In genomic region chr10:15378569-15378968, GRCh38 we compare ENCODE assay signal across 25 cellular contexts.
"Had no signal": no experiment of that assay in that cellular context is flagged by ENCODE, and none has a peak within 500 bp of the region (broad histone marks: within the 10 kb centered on the region; RNA-seq: fewer than 3 reads in every experiment).

No MANE protein-coding gene starts in this region.

- H3K9me3 Mint-ChIP-seq: activated CD4-positive, alpha-beta T cell treated with anti-CD3 and anti-CD28 coated beads, Interleukin-2, amount 10 ng/mL, durations not matched to agents 7 days and 5 days; activated naive CD4-positive, alpha-beta T cell treated with anti-CD3 and anti-CD28 coated beads for 36 hours; activated T-cell treated with anti-CD3 and anti-CD28 coated beads, Interleukin-2, amount 50 U/mL, for 4 hours; natural killer cell treated with Interleukin-12 subunit alpha and Interleukin-12 subunit beta and Interleukin-15 and Interleukin-18, amount 100 ng/mL, for 72 hours had no signal

- H3K36me3 Mint-ChIP-seq: natural killer cell treated with Interleukin-12 subunit alpha and Interleukin-12 subunit beta and Interleukin-15 and Interleukin-18, amount 100 ng/mL, for 72 hours had no signal

- H3K79me2 ChIP-seq: hepatocyte had no signal

- H3K27ac Mint-ChIP-seq: activated CD4-positive, alpha-beta T cell treated with anti-CD3 and anti-CD28 coated beads, Interleukin-2, amount 10 ng/mL, durations not matched to agents 7 days and 5 days; activated CD8-positive, alpha-beta T cell treated with anti-CD3 and anti-CD28 coated beads, Interleukin-2, amount 10 ng/mL, durations not matched to agents 7 days and 5 days; activated naive CD4-positive, alpha-beta T cell treated with anti-CD3 and anti-CD28 coated beads for 36 hours; natural killer cell treated with Interleukin-12 subunit alpha and Interleukin-12 subunit beta and Interleukin-15 and Interleukin-18, amount 100 ng/mL, for 72 hours had no signal

- H3K27ac ChIP-seq: body of pancreas, esophagus squamous epithelium, hepatocyte, lower lobe of right lung, suprapubic skin, transverse colon had no signal

- ATAC-seq: activated CD4-positive, CD25-positive, alpha-beta regulatory T cell treated with anti-CD3 and anti-CD28 coated beads, Interleukin-2, amount 50 U/mL, for 24 hours; activated CD8-positive, alpha-beta T cell treated with anti-CD3 and anti-CD28 coated beads, Interleukin-2, amount 10 ng/mL, durations not matched to agents 7 days and 5 days; activated T-cell treated with anti-CD3 and anti-CD28 coated beads, Interleukin-2, amount 50 U/mL, for 4 hours; body of pancreas; left colon; lower lobe of right lung; natural killer cell treated with Interleukin-12 subunit alpha and Interleukin-12 subunit beta and Interleukin-15 and Interleukin-18, amount 100 ng/mL, for 72 hours; stimulated activated naive CD8-positive, alpha-beta T cell treated with anti-CD3 and anti-CD28 coated beads, Interleukin-15, Interleukin-2, amounts not matched to agents 100 U/mL and 50 U/mL, for 24 hours had no signal

- H3K36me3 ChIP-seq: esophagus squamous epithelium, lower lobe of right lung, suprapubic skin, transverse colon, uterus had no signal

- H2AFZ ChIP-seq: hepatocyte had no signal

- H3K27me3 ChIP-seq: body of pancreas, esophagus squamous epithelium, hepatocyte, suprapubic skin, transverse colon, uterus had no signal

- H3K4me3 Mint-ChIP-seq: activated CD4-positive, alpha-beta T cell treated with anti-CD3 and anti-CD28 coated beads, Interleukin-2, amount 10 ng/mL, durations not matched to agents 7 days and 5 days; activated CD8-positive, alpha-beta T cell treated with anti-CD3 and anti-CD28 coated beads, Interleukin-2, amount 10 ng/mL, durations not matched to agents 7 days and 5 days; activated naive CD4-positive, alpha-beta T cell treated with anti-CD3 and anti-CD28 coated beads for 36 hours; activated T-cell treated with anti-CD3 and anti-CD28 coated beads, Interleukin-2, amount 50 U/mL, for 4 hours; natural killer cell treated with Interleukin-12 subunit alpha and Interleukin-12 subunit beta and Interleukin-15 and Interleukin-18, amount 100 ng/mL, for 72 hours had no signal

- H3K9me3 ChIP-seq: body of pancreas, esophagus squamous epithelium, lower lobe of right lung, suprapubic skin, transverse colon, uterus had no signal

- H3K4me1 ChIP-seq: body of pancreas, lower lobe of right lung, suprapubic skin, uterus had no signal

- H3K4me2 ChIP-seq: hepatocyte had no signal

- DNase-seq: activated CD4-positive, alpha-beta T cell treated with anti-CD3 and anti-CD28 coated beads, Interleukin-2, amount 10 ng/mL, durations not matched to agents 7 days and 5 days; activated CD8-positive, alpha-beta T cell treated with anti-CD3 and anti-CD28 coated beads, Interleukin-2, amount 10 ng/mL, durations not matched to agents 7 days and 5 days; activated naive CD4-positive, alpha-beta T cell treated with anti-CD3 and anti-CD28 coated beads for 36 hours; activated T-cell treated with anti-CD3 and anti-CD28 coated beads, Interleukin-2, amount 50 U/mL, for 4 hours; body of pancreas; central memory CD4-positive, alpha-beta T cell; cortex of kidney; effector CD4-positive, alpha-beta T cell; esophagus squamous epithelium; foreskin fibroblast; islet precursor cell; left colon; lower lobe of right lung; nucleus accumbens; retina; stimulated activated CD4-positive, alpha-beta T cell treated with anti-CD3 and anti-CD28 coated beads, Interleukin-2, amount 100 ng/mL, for 24 hours; stimulated activated naive CD8-positive, alpha-beta T cell treated with anti-CD3 and anti-CD28 coated beads, Interleukin-15, Interleukin-2, amounts not matched to agents 100 U/mL and 50 U/mL, for 24 hours; T-helper 1 cell; T1000; transverse colon; uterus had no signal

- H3K4me3 ChIP-seq: body of pancreas, esophagus squamous epithelium, hepatocyte, lower lobe of right lung, suprapubic skin, transverse colon, uterus had no signal
